ENCODE assay signal across 29 cellular contexts in the genomic region with DNA sequence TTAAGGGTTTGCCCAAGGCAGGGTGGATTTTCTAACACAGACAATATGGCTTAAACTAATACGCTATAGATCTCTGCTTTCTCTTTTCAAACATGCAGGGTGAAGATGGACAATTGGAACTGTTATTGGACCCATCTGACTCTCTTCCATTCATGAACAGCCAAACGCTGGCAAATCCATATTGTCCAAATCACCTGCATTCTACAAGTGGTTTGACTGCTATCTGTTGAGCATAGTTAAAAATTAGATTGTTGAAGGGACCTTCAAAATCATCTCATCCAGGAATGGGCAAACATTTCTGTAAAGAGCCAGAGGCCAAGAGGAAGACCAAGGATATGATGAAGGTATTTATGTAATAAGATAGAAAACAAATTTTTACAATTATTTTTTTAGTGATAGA.
"Had no signal": no experiment of that assay in that cellular context is flagged by ENCODE, and none has a peak within 500 bp of the region (broad histone marks: within the 10 kb centered on the region; RNA-seq: fewer than 3 reads in every experiment).

No MANE protein-coding gene starts in this region.

- H3K36me3 ChIP-seq: colonic mucosa, esophagus muscularis mucosa, esophagus squamous epithelium, gastrocnemius medialis, gastroesophageal sphincter, heart left ventricle, heart right ventricle had no signal

- H3K27me3 ChIP-seq: colonic mucosa, dorsolateral prefrontal cortex, esophagus muscularis mucosa, esophagus squamous epithelium, foreskin keratinocyte, gastrocnemius medialis, gastroesophageal sphincter, heart left ventricle, heart right ventricle had no signal

- H3K9me3 ChIP-seq: colonic mucosa, esophagus muscularis mucosa, esophagus squamous epithelium, gastrocnemius medialis, gastroesophageal sphincter, heart left ventricle, heart right ventricle had no signal

- FAIRE-seq: colon, endometrium, endothelial cell of umbilical vein, frontal cortex had no signal

- H3K27ac Mint-ChIP-seq: dendritic cell treated with granulocyte-macrophage colony-stimulating factor and Interleukin-4, amounts not matched to agents 40 ng/mL and 50 ng/mL, for 4 days; effector memory CD8-positive, alpha-beta T cell; endodermal cell had no signal

- H3K4me3 Mint-ChIP-seq: dendritic cell treated with granulocyte-macrophage colony-stimulating factor and Interleukin-4, amounts not matched to agents 40 ng/mL and 50 ng/mL, for 4 days; effector memory CD8-positive, alpha-beta T cell; endodermal cell had no signal

- H3K4me1 ChIP-seq: colonic mucosa, esophagus muscularis mucosa, esophagus squamous epithelium, gastroesophageal sphincter had no signal

- H3K9me3 Mint-ChIP-seq: effector memory CD8-positive, alpha-beta T cell; endodermal cell had no signal

- H3K27ac ChIP-seq: colonic mucosa, coronary artery, dorsolateral prefrontal cortex, epithelial cell of prostate, esophagus muscularis mucosa, esophagus squamous epithelium, foreskin keratinocyte, gastrocnemius medialis, gastroesophageal sphincter, heart left ventricle, heart right ventricle had no signal

- ATAC-seq: effector memory CD8-positive, alpha-beta T cell; esophagus mucosa; foreskin keratinocyte; gastrocnemius medialis; gastroesophageal sphincter; heart left ventricle; heart right ventricle had no signal

- H3K27me3 Mint-ChIP-seq: dendritic cell treated with granulocyte-macrophage colony-stimulating factor and Interleukin-4, amounts not matched to agents 40 ng/mL and 50 ng/mL, for 4 days; effector memory CD8-positive, alpha-beta T cell had no signal

- H3K4me3 ChIP-seq: colonic mucosa, coronary artery, dorsolateral prefrontal cortex, esophagus muscularis mucosa, esophagus squamous epithelium, gastrocnemius medialis, gastroesophageal sphincter, heart left ventricle, heart right ventricle had no signal

- DNase-seq: colonic mucosa; cortex of kidney; dermis blood vessel endothelial cell; dorsolateral prefrontal cortex; effector CD4-positive, alpha-beta T cell; effector CD8-positive, alpha-beta T cell; effector memory CD4-positive, alpha-beta T cell; effector memory CD8-positive, alpha-beta T cell; endodermal cell; erythroblast; esophagus squamous epithelium; foreskin fibroblast; foreskin keratinocyte; foreskin melanocyte; gastrocnemius medialis; glutamatergic neuron; head of caudate nucleus; heart left ventricle; heart right ventricle had no signal
